Comparison of ENCODE assay signal across 7 cellular contexts in genomic region chr21:42009831-42010506, GRCh38. TPM values are rescaled to one million over a fixed set of nuclear protein-coding genes. Genes with fewer than 3 reads are reported as not detected.
DNase-seq lines count a peak whose midpoint lies in the region; ATAC-seq, FAIRE-seq and TF ChIP-seq lines count a peak whose summit lies in the region.

Gene ZBTB21 (minus strand): TSS chr21:42010360. CDS start chr21:41994095, 16,265 bp downstream.

- H3K27me3 ChIP-seq in body of pancreas (no peaks in the 10 kb centered on the region), sigmoid colon (no peaks in the 10 kb centered on the region)

- peak; percentile 93 to 96 (median 94) for TF ChIP-seq POLR2A in body of pancreas (IDR thresholded peaks at IDR 0.05)
- TF ChIP-seq POLR2A in sigmoid colon (IDR thresholded peaks at IDR 0.05): peak; percentile 83 to 86

- TF ChIP-seq EP300 in sigmoid colon (IDR thresholded peaks at IDR 0.05): peak in 1 of 4 donors; percentile 47

- peak; percentile 45 for ATAC-seq in GM18519 (IDR thresholded peaks at IDR 0.05; ENCODE audit: low FRiP score, unreplicated experiment)
- peak; percentile 49 for ATAC-seq in HG03060 (IDR thresholded peaks at IDR 0.05; ENCODE audit: low read depth, unreplicated experiment)
- peak; percentile 91 for ATAC-seq in body of pancreas

- DNase-seq in NCI-H2107 treated with DMSO at 0.1 percent for 48 hours (lab: John Stamatoyannopoulos, UW; ENCODE audit: unreplicated experiment) (peak; percentile 96), body of pancreas (peak; percentile 99), iPS DF 19.7 (ENCODE audit: low read depth, low spot score) (peak; percentile 88), sigmoid colon (peak; percentile 99)

- FAIRE-seq in TTC549 (lab: Jason Lieb, UNC): peak; percentile 34

- peak within 1 kb of the TSS; percentile 98 to 99 (median 98) for H3K27ac ChIP-seq in body of pancreas
- peak within 1 kb of the TSS; percentile 95 to 99 (median 97) for H3K27ac ChIP-seq in sigmoid colon

- H3K4me1 ChIP-seq in body of pancreas: peaks cover 14% of the 10 kb centered on the region
- peaks cover 0 to 16% (median 8%) of the 10 kb centered on the region in 4 donors for H3K4me1 ChIP-seq in sigmoid colon

- intact Hi-C loops in body of pancreas (cut with DNase I): loop anchor here (10.0 kb wide), 2 partner anchors 55 to 95 kb away; partner anchors contain the start of gene C2CD2
- intact Hi-C loops in sigmoid colon (cut with DNase I): loop anchor here (1.0 to 10.0 kb wide), 6 partner anchors 56 to 215 kb away; partner anchors contain the start of genes C2CD2 and PRDM15

- no peaks in the 10 kb centered on the region for H3K9me3 ChIP-seq in body of pancreas
- no peaks in the 10 kb centered on the region for H3K9me3 ChIP-seq in sigmoid colon

- TF ChIP-seq CTCF in body of pancreas (IDR thresholded peaks at IDR 0.05) (no peak), sigmoid colon (IDR thresholded peaks at IDR 0.05) (no peak)

- H3K4me3 ChIP-seq in body of pancreas (peak within 1 kb of the TSS; percentile 56 to 62), sigmoid colon (peak within 1 kb of the TSS; percentile 70 to 90 (median 81))

- H3K36me3 ChIP-seq in body of pancreas (replicated peaks in 1 of 2; ENCODE audit: insufficient read depth in 1 of 2, low read depth in 2 of 2): no peaks in the 10 kb centered on the region
- H3K36me3 ChIP-seq in sigmoid colon: no peaks in the 10 kb centered on the region

- 0 to 1% methylated on average over 16 to 69 of the region's 75 CpGs for WGBS in body of pancreas, 2 donors
- 0% methylated on average over 75 of the region's 75 CpGs for WGBS in sigmoid colon, 2 donors

RNA-seq across cellular contexts. Expression of gene ZBTB21, which starts in this region (rescaled TPM):
- total RNA-seq in body of pancreas: 10 to 100 TPM in 1 of 2 donors, 1 to 10 TPM in 1; 4.2 to 10.2 TPM
- total RNA-seq in sigmoid colon: 10 to 100 TPM in 1 of 4 donors, 1 to 10 TPM in 3; 6.9 to 14.7 (median 7.7) TPM
- 1 to 10 TPM; 1.8 to 2.9 (median 2.8) TPM for polyA plus RNA-seq in sigmoid colon

Comparison
In these comparisons a context has a peak if more than half of its experiments do, and no peak if none do; other contexts are left out.
1. Peak in every context shown above with its lines: DNase-seq, ATAC-seq, H3K4me3 ChIP-seq and H3K27ac ChIP-seq.